ENCODE assay signal across 25 cellular contexts in genomic region chr3:59655616-59656015, GRCh38.
"Had no signal": no experiment of that assay in that cellular context is flagged by ENCODE, and none has a peak within 500 bp of the region (broad histone marks: within the 10 kb centered on the region; RNA-seq: fewer than 3 reads in every experiment).

No MANE protein-coding gene starts in this region.

- H3K4me3 ChIP-seq: heart left ventricle, neural progenitor cell, spleen, thoracic aorta, uterus had no signal

- DNase-seq: activated CD4-positive, alpha-beta memory T cell treated with anti-CD3 and anti-CD28 coated beads, Interleukin-2, amount 10 ng/mL, durations not matched to agents 7 days and 5 days; activated CD4-positive, alpha-beta T cell treated with anti-CD3 and anti-CD28 coated beads for 1 hour; activated CD4-positive, alpha-beta T cell treated with anti-CD3 and anti-CD28 coated beads, Interleukin-2, amount 10 ng/mL, durations not matched to agents 7 days and 5 days; activated CD8-positive, alpha-beta memory T cell treated with anti-CD3 and anti-CD28 coated beads, Interleukin-2, amount 50 U/mL, for 48 hours; activated gamma-delta T cell treated with Interleukin-2 at 50 U/mL for 16 hours; activated T-cell treated with anti-CD3 and anti-CD28 coated beads, Interleukin-2, amount 50 U/mL, for 24 hours; dermis blood vessel endothelial cell; effector CD4-positive, alpha-beta T cell; foreskin keratinocyte; heart left ventricle; natural killer cell; occipital lobe; posterior cingulate gyrus; right cardiac atrium; spleen; stimulated activated naive CD4-positive, alpha-beta T cell; uterus had no signal

- ATAC-seq: activated naive CD4-positive, alpha-beta T cell treated with anti-CD3 and anti-CD28 coated beads, Interleukin-2, amount 50 U/mL, for 72 hours; activated T-helper 17 cell treated with anti-CD3 and anti-CD28 coated beads, Interleukin-2, amount 50 U/mL, for 72 hours; natural killer cell; right cardiac atrium; WTC11 had no signal

- H3K27ac ChIP-seq: foreskin keratinocyte, neural progenitor cell, spleen, thoracic aorta, uterus had no signal

- H3K27ac Mint-ChIP-seq: activated CD4-positive, alpha-beta memory T cell treated with anti-CD3 and anti-CD28 coated beads, Interleukin-2, amount 10 ng/mL, durations not matched to agents 7 days and 5 days; activated CD4-positive, alpha-beta T cell treated with anti-CD3 and anti-CD28 coated beads, Interleukin-2, amount 10 ng/mL, durations not matched to agents 7 days and 5 days; activated naive CD4-positive, alpha-beta T cell treated with anti-CD3 and anti-CD28 coated beads, Interleukin-2, amount 50 U/mL, for 72 hours; activated T-cell treated with anti-CD3 and anti-CD28 coated beads, Interleukin-2, amount 50 U/mL, for 24 hours; activated T-helper 17 cell treated with anti-CD3 and anti-CD28 coated beads, Interleukin-2, amount 50 U/mL, for 72 hours; memory B cell; natural killer cell; neural progenitor cell; type B pancreatic cell; WTC11 had no signal

- H3K4me3 Mint-ChIP-seq: activated CD4-positive, alpha-beta memory T cell treated with anti-CD3 and anti-CD28 coated beads, Interleukin-2, amount 10 ng/mL, durations not matched to agents 7 days and 5 days; activated CD4-positive, alpha-beta T cell treated with anti-CD3 and anti-CD28 coated beads, Interleukin-2, amount 10 ng/mL, durations not matched to agents 7 days and 5 days; activated T-cell treated with anti-CD3 and anti-CD28 coated beads, Interleukin-2, amount 50 U/mL, for 24 hours; activated T-helper 17 cell treated with anti-CD3 and anti-CD28 coated beads, Interleukin-2, amount 50 U/mL, for 72 hours; central memory CD8-positive, alpha-beta T cell; memory B cell; natural killer cell; neural progenitor cell; type B pancreatic cell; WTC11 had no signal

- H3K27me3 Mint-ChIP-seq: activated CD4-positive, alpha-beta memory T cell treated with anti-CD3 and anti-CD28 coated beads, Interleukin-2, amount 10 ng/mL, durations not matched to agents 7 days and 5 days; activated T-cell treated with anti-CD3 and anti-CD28 coated beads, Interleukin-2, amount 50 U/mL, for 24 hours; activated T-helper 17 cell treated with anti-CD3 and anti-CD28 coated beads, Interleukin-2, amount 50 U/mL, for 72 hours; central memory CD8-positive, alpha-beta T cell had no signal

- H3K27me3 ChIP-seq: foreskin keratinocyte, heart left ventricle, neural progenitor cell, spleen, uterus had no signal

- H3K36me3 ChIP-seq: heart left ventricle, neural progenitor cell, spleen, thoracic aorta, uterus had no signal

- H3K4me1 Mint-ChIP-seq: activated CD4-positive, alpha-beta memory T cell treated with anti-CD3 and anti-CD28 coated beads, Interleukin-2, amount 10 ng/mL, durations not matched to agents 7 days and 5 days; activated CD4-positive, alpha-beta T cell treated with anti-CD3 and anti-CD28 coated beads, Interleukin-2, amount 10 ng/mL, durations not matched to agents 7 days and 5 days; activated T-helper 17 cell treated with anti-CD3 and anti-CD28 coated beads, Interleukin-2, amount 50 U/mL, for 72 hours; central memory CD8-positive, alpha-beta T cell; memory B cell; natural killer cell had no signal

- H3K36me3 Mint-ChIP-seq: memory B cell, neural progenitor cell, type B pancreatic cell, WTC11 had no signal

- H3K4me1 ChIP-seq: neural progenitor cell, spleen, uterus had no signal

- H3K9me3 ChIP-seq: thoracic aorta, uterus had no signal
